Comparison of ENCODE assay signal across 1 cellular context in the genomic region with DNA sequence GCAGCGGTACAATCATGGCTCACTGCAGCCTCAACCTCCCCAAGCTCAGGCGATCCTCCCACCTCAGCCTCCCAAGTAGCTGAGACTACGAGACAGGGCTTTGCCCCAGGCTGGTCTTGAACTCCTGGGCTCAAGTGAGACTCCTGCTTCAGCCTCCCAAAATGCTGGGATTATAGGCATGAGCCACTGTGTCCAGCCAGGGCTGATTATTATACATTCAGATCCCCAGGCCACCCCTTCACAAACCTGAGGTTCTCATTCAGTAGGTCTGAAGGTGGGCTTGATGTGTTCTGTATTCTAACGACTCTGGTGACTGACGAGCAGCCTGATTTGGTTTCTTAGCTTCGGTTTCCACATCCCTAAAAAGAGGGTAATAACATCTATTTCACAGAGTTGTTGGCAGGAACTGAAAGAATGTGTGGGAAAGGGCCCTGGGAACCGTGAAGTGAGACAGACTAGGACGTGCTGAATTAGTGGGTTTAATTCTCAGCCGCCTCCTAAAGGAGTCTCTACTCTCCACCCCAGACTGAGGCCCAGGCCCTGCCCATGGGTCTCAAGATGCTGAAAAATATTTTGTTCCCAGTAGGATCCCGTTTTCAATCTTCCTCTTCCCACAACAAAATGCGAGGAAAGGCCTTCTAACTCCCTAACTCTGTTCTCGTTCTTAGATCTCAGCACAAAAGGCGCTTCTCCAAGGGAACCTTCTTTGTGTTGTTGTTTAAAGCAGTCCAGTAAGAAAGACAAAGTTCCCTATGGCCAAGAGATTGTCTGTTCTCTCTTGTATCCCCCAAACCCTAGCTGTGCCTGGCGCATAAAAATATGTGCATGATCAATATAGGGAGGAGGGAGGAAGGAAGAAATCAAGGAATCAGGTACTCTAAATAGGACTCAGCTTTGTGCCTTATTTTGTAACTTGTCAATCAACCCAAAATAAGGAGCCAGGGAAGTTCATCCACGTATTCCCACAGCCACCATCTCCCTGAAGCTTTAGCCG.
TF ChIP-seq lines count a peak whose summit lies in the region.

No MANE protein-coding gene starts in this region.

TF ChIP-seq in GM12878, 131 proteins besides CTCF, POLR2A, EP300 and RAD21 (continued from another document and continues in another):
- TF ChIP-seq, protein P1, sequence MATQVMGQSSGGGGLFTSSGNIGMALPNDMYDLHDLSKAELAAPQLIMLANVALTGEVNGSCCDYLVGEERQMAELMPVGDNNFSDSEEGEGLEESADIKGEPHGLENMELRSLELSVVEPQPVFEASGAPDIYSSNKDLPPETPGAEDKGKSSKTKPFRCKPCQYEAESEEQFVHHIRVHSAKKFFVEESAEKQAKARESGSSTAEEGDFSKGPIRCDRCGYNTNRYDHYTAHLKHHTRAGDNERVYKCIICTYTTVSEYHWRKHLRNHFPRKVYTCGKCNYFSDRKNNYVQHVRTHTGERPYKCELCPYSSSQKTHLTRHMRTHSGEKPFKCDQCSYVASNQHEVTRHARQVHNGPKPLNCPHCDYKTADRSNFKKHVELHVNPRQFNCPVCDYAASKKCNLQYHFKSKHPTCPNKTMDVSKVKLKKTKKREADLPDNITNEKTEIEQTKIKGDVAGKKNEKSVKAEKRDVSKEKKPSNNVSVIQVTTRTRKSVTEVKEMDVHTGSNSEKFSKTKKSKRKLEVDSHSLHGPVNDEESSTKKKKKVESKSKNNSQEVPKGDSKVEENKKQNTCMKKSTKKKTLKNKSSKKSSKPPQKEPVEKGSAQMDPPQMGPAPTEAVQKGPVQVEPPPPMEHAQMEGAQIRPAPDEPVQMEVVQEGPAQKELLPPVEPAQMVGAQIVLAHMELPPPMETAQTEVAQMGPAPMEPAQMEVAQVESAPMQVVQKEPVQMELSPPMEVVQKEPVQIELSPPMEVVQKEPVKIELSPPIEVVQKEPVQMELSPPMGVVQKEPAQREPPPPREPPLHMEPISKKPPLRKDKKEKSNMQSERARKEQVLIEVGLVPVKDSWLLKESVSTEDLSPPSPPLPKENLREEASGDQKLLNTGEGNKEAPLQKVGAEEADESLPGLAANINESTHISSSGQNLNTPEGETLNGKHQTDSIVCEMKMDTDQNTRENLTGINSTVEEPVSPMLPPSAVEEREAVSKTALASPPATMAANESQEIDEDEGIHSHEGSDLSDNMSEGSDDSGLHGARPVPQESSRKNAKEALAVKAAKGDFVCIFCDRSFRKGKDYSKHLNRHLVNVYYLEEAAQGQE (IDR thresholded peaks at IDR 0.05; ENCODE audit: low read depth, low read length) = no peak
- TF ChIP-seq HDAC6 (IDR thresholded peaks at IDR 0.05; ENCODE audit: unreplicated experiment) (no peak), MTA2 (IDR thresholded peaks at IDR 0.05; ENCODE audit: low read depth) (0 out of 2 replicates have a peak, but pooled peaks have one; percentile 37), KLF5 (IDR thresholded peaks at IDR 0.05; ENCODE audit: partially characterized antibody) (no peak), HCFC1 (IDR thresholded peaks at IDR 0.05; ENCODE audit: low read length) (no peak), BMI1 (IDR thresholded peaks at IDR 0.05; ENCODE audit: borderline replicate concordance) (no peak), RFX5 (IDR thresholded peaks at IDR 0.05; ENCODE audit: low read depth, low read length) (no peak), NFYA (IDR thresholded peaks at IDR 0.05; ENCODE audit: borderline replicate concordance, low read depth, low read length) (no peak), POLR2AphosphoS2 (IDR thresholded peaks at IDR 0.05; ENCODE audit: low read depth, low read length) (no peak), TCF7 (IDR thresholded peaks at IDR 0.05; ENCODE audit: borderline replicate concordance) (no peak), TCF12 (IDR thresholded peaks at IDR 0.05; ENCODE audit: low read depth, low read length) (peak; percentile 78), JUND (IDR thresholded peaks at IDR 0.05; ENCODE audit: low read depth, low read length) (no peak), BHLHE40 (IDR thresholded peaks at IDR 0.05; ENCODE audit: borderline replicate concordance in 1 of 2, low read depth in 2 of 2, low read length in 1 of 2) (peak in 1 of 2 experiments; percentile 30; a peak in 1 of 4 replicates), YY1 (IDR thresholded peaks at IDR 0.05; ENCODE audit: low read depth, low read length) (no peak), IRF4 (IDR thresholded peaks at IDR 0.05; ENCODE audit: low read depth, low read length) (peak; percentile 59; the same call in 1 of the 2 replicates), MAX (IDR thresholded peaks at IDR 0.05; ENCODE audit: low read depth, low read length) (no peak), MXI1 (IDR thresholded peaks at IDR 0.05; ENCODE audit: low read depth, low read length) (no peak), GATAD2B (conservative IDR thresholded peaks at IDR 0.05; ENCODE audit: low read depth) (peak; percentile 89), ESRRA (IDR thresholded peaks at IDR 0.05; ENCODE audit: low read length) (no peak), IRF3 (IDR thresholded peaks at IDR 0.05) (no peak), BACH1 (IDR thresholded peaks at IDR 0.05; ENCODE audit: borderline replicate concordance) (no peak), ZNF217 (IDR thresholded peaks at IDR 0.05) (no peak), POLR2AphosphoS5 (IDR thresholded peaks at IDR 0.05; ENCODE audit: low read length) (no peak; the same call in 1 of the 2 replicates), BCL11A (IDR thresholded peaks at IDR 0.05; ENCODE audit: low read depth, low read length) (0 out of 2 replicates have a peak, but pooled peaks have one; percentile 11), RELA (IDR thresholded peaks at IDR 0.05; ENCODE audit: borderline replicate concordance, partially characterized antibody) (no peak), PKNOX1 (IDR thresholded peaks at IDR 0.05) (peak; percentile 33; the same call in 1 of the 2 replicates), PML (IDR thresholded peaks at IDR 0.05; ENCODE audit: low read length) (no peak), SREBF1 (IDR thresholded peaks at IDR 0.05; ENCODE audit: low read length) (no peak), ZZZ3 (IDR thresholded peaks at IDR 0.05; ENCODE audit: control insufficient read depth, insufficient read length, low read depth) (no peak), ZNF24 (IDR thresholded peaks at IDR 0.05) (no peak), ZNF687 (IDR thresholded peaks at IDR 0.05) (peak; percentile 62; the same call in 1 of the 2 replicates), SREBF2 (IDR thresholded peaks at IDR 0.05; ENCODE audit: low read length) (no peak), PAX5 (IDR thresholded peaks at IDR 0.05; ENCODE audit: borderline replicate concordance, low read depth, low read length) (no peak), USF1 (IDR thresholded peaks at IDR 0.05; ENCODE audit: borderline replicate concordance, extremely low read length, insufficient read depth, low read depth, low read length) (no peak)
- TF ChIP-seq, protein P2, sequence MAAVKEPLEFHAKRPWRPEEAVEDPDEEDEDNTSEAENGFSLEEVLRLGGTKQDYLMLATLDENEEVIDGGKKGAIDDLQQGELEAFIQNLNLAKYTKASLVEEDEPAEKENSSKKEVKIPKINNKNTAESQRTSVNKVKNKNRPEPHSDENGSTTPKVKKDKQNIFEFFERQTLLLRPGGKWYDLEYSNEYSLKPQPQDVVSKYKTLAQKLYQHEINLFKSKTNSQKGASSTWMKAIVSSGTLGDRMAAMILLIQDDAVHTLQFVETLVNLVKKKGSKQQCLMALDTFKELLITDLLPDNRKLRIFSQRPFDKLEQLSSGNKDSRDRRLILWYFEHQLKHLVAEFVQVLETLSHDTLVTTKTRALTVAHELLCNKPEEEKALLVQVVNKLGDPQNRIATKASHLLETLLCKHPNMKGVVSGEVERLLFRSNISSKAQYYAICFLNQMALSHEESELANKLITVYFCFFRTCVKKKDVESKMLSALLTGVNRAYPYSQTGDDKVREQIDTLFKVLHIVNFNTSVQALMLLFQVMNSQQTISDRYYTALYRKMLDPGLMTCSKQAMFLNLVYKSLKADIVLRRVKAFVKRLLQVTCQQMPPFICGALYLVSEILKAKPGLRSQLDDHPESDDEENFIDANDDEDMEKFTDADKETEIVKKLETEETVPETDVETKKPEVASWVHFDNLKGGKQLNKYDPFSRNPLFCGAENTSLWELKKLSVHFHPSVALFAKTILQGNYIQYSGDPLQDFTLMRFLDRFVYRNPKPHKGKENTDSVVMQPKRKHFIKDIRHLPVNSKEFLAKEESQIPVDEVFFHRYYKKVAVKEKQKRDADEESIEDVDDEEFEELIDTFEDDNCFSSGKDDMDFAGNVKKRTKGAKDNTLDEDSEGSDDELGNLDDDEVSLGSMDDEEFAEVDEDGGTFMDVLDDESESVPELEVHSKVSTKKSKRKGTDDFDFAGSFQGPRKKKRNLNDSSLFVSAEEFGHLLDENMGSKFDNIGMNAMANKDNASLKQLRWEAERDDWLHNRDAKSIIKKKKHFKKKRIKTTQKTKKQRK (IDR thresholded peaks at IDR 0.05; ENCODE audit: low read depth, low read length) = no peak
- TF ChIP-seq, protein P3, sequence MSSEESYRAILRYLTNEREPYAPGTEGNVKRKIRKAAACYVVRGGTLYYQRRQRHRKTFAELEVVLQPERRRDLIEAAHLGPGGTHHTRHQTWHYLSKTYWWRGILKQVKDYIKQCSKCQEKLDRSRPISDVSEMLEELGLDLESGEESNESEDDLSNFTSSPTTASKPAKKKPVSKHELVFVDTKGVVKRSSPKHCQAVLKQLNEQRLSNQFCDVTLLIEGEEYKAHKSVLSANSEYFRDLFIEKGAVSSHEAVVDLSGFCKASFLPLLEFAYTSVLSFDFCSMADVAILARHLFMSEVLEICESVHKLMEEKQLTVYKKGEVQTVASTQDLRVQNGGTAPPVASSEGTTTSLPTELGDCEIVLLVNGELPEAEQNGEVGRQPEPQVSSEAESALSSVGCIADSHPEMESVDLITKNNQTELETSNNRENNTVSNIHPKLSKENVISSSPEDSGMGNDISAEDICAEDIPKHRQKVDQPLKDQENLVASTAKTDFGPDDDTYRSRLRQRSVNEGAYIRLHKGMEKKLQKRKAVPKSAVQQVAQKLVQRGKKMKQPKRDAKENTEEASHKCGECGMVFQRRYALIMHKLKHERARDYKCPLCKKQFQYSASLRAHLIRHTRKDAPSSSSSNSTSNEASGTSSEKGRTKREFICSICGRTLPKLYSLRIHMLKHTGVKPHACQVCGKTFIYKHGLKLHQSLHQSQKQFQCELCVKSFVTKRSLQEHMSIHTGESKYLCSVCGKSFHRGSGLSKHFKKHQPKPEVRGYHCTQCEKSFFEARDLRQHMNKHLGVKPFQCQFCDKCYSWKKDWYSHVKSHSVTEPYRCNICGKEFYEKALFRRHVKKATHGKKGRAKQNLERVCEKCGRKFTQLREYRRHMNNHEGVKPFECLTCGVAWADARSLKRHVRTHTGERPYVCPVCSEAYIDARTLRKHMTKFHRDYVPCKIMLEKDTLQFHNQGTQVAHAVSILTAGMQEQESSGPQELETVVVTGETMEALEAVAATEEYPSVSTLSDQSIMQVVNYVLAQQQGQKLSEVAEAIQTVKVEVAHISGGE (CRISPR knock-in tag; IDR thresholded peaks at IDR 0.05) = no peak
